ENCODE assay signal across 11 cellular contexts in the genomic region with DNA sequence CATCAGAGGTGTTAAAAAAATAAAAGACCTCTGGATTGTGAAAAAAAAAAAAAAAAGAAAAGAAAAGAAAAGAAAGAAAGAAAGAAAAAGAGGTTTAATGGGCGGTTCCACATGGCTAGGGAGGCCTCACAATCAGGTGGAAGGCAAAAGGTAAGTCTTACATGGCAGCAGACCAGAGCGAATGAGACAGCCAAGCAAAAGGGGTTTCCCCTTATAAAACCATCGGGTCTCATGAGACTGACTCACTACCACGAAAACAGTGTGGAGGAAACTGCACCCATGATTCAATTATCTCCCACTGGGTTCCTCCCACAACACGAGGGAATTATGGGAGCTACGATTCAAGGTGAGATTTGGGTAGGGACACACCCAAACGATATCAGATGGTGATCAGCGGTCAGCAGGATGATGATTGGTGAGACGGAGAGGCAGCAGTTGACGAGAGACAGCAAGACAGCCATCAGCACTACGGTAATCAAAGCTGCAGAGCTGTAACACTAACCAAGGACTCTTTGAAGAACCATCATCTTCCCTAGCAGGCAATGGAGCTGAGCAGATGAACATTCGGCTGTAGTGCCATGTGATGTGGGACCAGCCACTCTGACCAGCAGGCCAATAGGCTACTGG. TPM values are rescaled to one million over a fixed set of nuclear protein-coding genes. Genes with fewer than 3 reads are reported as not detected.
A peak's percentile ranks its signal among the peaks of the same experiment; 100 is the strongest.
DNase-seq lines count a peak whose midpoint lies in the region; ATAC-seq and TF ChIP-seq lines count a peak whose summit lies in the region.
"Had no signal": no experiment of that assay in that cellular context is flagged by ENCODE, and none has a peak within 500 bp of the region (broad histone marks: within the 10 kb centered on the region; RNA-seq: fewer than 3 reads in every experiment).

No MANE protein-coding gene starts in this region.

- no peak overlapping the region for H3K27ac ChIP-seq in breast epithelium
- H3K27ac ChIP-seq: sigmoid colon had no signal

- no peak overlapping the region for H3K4me3 ChIP-seq in breast epithelium
- H3K4me3 ChIP-seq: sigmoid colon had no signal

- peaks cover 0 to 31% of the 10 kb centered on the region in 2 donors for H3K27me3 ChIP-seq in breast epithelium

- H3K9me3 Mint-ChIP-seq in MCF 10A (ENCODE audit: unreplicated experiment), result peaks cover 7% of the 10 kb centered on the region
- H3K9me3 Mint-ChIP-seq in activated T-cell treated with anti-CD3 and anti-CD28 coated beads, Interleukin-2, amount 50 U/mL, for 24 hours, result peaks cover 45% of the 10 kb centered on the region

- no TSS peak for BruUV-seq in MCF 10A (replicated peaks; lab: Mats Ljungman, UMichigan)

- no peaks in the 10 kb centered on the region for H3K4me1 ChIP-seq in breast epithelium
- H3K4me1 ChIP-seq: sigmoid colon had no signal

- H3K36me3 ChIP-seq in breast epithelium, result no peaks in the 10 kb centered on the region
- H3K36me3 ChIP-seq: sigmoid colon had no signal

- H3K36me3 Mint-ChIP-seq in MCF 10A (ENCODE audit: insufficient read depth, unreplicated experiment), result no peaks in the 10 kb centered on the region
- H3K36me3 Mint-ChIP-seq in activated T-cell treated with anti-CD3 and anti-CD28 coated beads, Interleukin-2, amount 50 U/mL, for 24 hours (ENCODE audit: low read depth), result peaks cover 4% of the 10 kb centered on the region

- CTCF ChIA-PET in MCF 10A (lab: Yijun Ruan, JAX), result interaction anchor here (0.7 kb wide), 1 partner anchor 9 kb away, joined by 4 read pairs; no protein-coding TSS in a partner anchor

- H3K9me3 ChIP-seq in breast epithelium, result peaks cover 1 to 2% of the 10 kb centered on the region in 2 donors

- H3K4me3 Mint-ChIP-seq in MCF 10A (ENCODE audit: unreplicated experiment), result no peak overlapping the region
- H3K4me3 Mint-ChIP-seq in activated T-cell treated with anti-CD3 and anti-CD28 coated beads, Interleukin-2, amount 50 U/mL, for 24 hours, result no peak overlapping the region

- intact Hi-C loops in MCF 10A (cut with micrococcal nuclease), result no loop called here
- intact Hi-C loops in breast epithelium (cut with DNase I; ENCODE audit: low total_unique reads), result no loop called here

- no peak overlapping the region for H3K27ac Mint-ChIP-seq in MCF 10A (ENCODE audit: low read depth, unreplicated experiment)
- peak overlapping the region; percentile 78 for H3K27ac Mint-ChIP-seq in activated T-cell treated with anti-CD3 and anti-CD28 coated beads, Interleukin-2, amount 50 U/mL, for 24 hours

- no peak for TF ChIP-seq CTCF in MCF 10A (IDR thresholded peaks at IDR 0.05; ENCODE audit: unreplicated experiment)
- no peak for TF ChIP-seq CTCF in breast epithelium (IDR thresholded peaks at IDR 0.05)

- peaks cover 7% of the 10 kb centered on the region for H3K4me1 Mint-ChIP-seq in MCF 10A (ENCODE audit: insufficient read depth, unreplicated experiment)
- peaks cover 35% of the 10 kb centered on the region for H3K4me1 Mint-ChIP-seq in activated T-cell treated with anti-CD3 and anti-CD28 coated beads, Interleukin-2, amount 50 U/mL, for 24 hours (ENCODE audit: low read depth)

- H3K27me3 Mint-ChIP-seq in MCF 10A (ENCODE audit: insufficient read depth, unreplicated experiment), result peaks cover 17% of the 10 kb centered on the region
- peaks cover 41% of the 10 kb centered on the region for H3K27me3 Mint-ChIP-seq in activated T-cell treated with anti-CD3 and anti-CD28 coated beads, Interleukin-2, amount 50 U/mL, for 24 hours

- ATAC-seq in HG03045 (IDR thresholded peaks at IDR 0.05; ENCODE audit: unreplicated experiment), result no peak
- no peak for ATAC-seq in left lobe of liver

- DNase-seq in MCF 10A (ENCODE audit: unreplicated experiment) (peak; percentile 15), breast epithelium (ENCODE audit: low spot score in 2 of 2) (no peak), kidney tubule cell (ENCODE audit: low spot score) (peak; percentile 75), HuH-7 (ENCODE audit: low spot score) (no peak), cerebellum (ENCODE audit: low spot score) (no peak), left lobe of liver (ENCODE audit: low spot score) (no peak)
- peak; percentile 65 for DNase-seq in activated T-cell treated with anti-CD3 and anti-CD28 coated beads, Interleukin-2, amount 50 U/mL, for 24 hours
- DNase-seq: NCI-H2107 had no signal

- POLR2A ChIA-PET in MCF 10A (lab: Yijun Ruan, JAX), result no interaction called here

- TF ChIP-seq POLR2A in breast epithelium (IDR thresholded peaks at IDR 0.05), result no peak

RNA-seq across cellular contexts. Expression of a gene that starts 3.9 kb away (rescaled TPM):
- total RNA-seq in MCF 10A (2022) (not detected in 2 replicates), breast epithelium (1 to 10 TPM; 2.3 to 9.8 (median 2.6) TPM), cerebellum (0.73 TPM), left lobe of liver (1.2 TPM)
- total RNA-seq: activated CD8-positive, alpha-beta memory T cell treated with anti-CD3 and anti-CD28 coated beads for 36 hours had no signal

RNA-seq across cellular contexts. Expression of a gene that starts 11.8 kb away (rescaled TPM):
- not detected in 2 replicates for total RNA-seq in MCF 10A (2022)
- total RNA-seq in breast epithelium, result 1 to 10 TPM in 1 of 3 donors, not detected in 2; 1.3 TPM
- not detected for total RNA-seq in cerebellum
- total RNA-seq in left lobe of liver, result 13.2 TPM
- total RNA-seq: activated CD8-positive, alpha-beta memory T cell treated with anti-CD3 and anti-CD28 coated beads for 36 hours had no signal

RNA-seq across cellular contexts. Expression of a gene that starts 19.4 kb away (rescaled TPM):
- total RNA-seq in MCF 10A (2022) (not detected in 2 replicates), breast epithelium (1 to 10 TPM in 2 of 3 donors, not detected in 1; 1.3 to 3.7 TPM), cerebellum (0.73 TPM), left lobe of liver (34.3 TPM)
- total RNA-seq: activated CD8-positive, alpha-beta memory T cell treated with anti-CD3 and anti-CD28 coated beads for 36 hours had no signal

RNA-seq across cellular contexts. Expression of a gene that starts 49.3 kb away (rescaled TPM):
- total RNA-seq in MCF 10A (2022) (not detected in 2 replicates), breast epithelium (under 1 TPM in 2 of 3 donors, not detected in 1; 0.29 to 0.48 TPM), cerebellum (0.18 TPM), left lobe of liver (0.45 TPM)

Comparison
In these comparisons a context has a peak if more than half of its experiments do, and no peak if none do; other contexts are left out.
1. DNase-seq: peak in MCF 10A (single experiment), activated T-cell treated with anti-CD3 and anti-CD28 coated beads, Interleukin-2, amount 50 U/mL, for 24 hours (single experiment) and kidney tubule cell (single experiment); none in breast epithelium (0 of 2), HuH-7 (single experiment), cerebellum (single experiment) and left lobe of liver (single experiment).